ENCODE assay signal across 2 cellular contexts in genomic region chr15:88309363-88309762, GRCh38.
TF ChIP-seq lines count a peak whose summit lies in the region.

No MANE protein-coding gene starts in this region.

TF ChIP-seq in GM23338, 12 proteins besides CTCF, POLR2A, EP300 and RAD21:
- no peak for TF ChIP-seq REST (IDR thresholded peaks at IDR 0.05; ENCODE audit: unreplicated experiment)
- TF ChIP-seq ETS1 (IDR thresholded peaks at IDR 0.05), result no peak
- TF ChIP-seq JUNB (IDR thresholded peaks at IDR 0.05; ENCODE audit: unreplicated experiment), result no peak
- TF ChIP-seq CREB1 (CRISPR knock-in tag; IDR thresholded peaks at IDR 0.05; ENCODE audit: low read depth), result no peak
- TF ChIP-seq ZNF114 (CRISPR knock-in tag; IDR thresholded peaks at IDR 0.05), result no peak

TF ChIP-seq in H1, 55 proteins besides CTCF, POLR2A, EP300 and RAD21:
- no peak for TF ChIP-seq MAFK (IDR thresholded peaks at IDR 0.05; ENCODE audit: low read depth, low read length)
- no peak for TF ChIP-seq BACH1 (IDR thresholded peaks at IDR 0.05; ENCODE audit: low read length)
- no peak for TF ChIP-seq RBBP5 (IDR thresholded peaks at IDR 0.05; ENCODE audit: borderline replicate concordance, low read depth, low read length)
- TF ChIP-seq KDM5A (IDR thresholded peaks at IDR 0.05; ENCODE audit: low read length), result no peak
- no peak for TF ChIP-seq RXRA (IDR thresholded peaks at IDR 0.05; ENCODE audit: insufficient read depth, low read depth, low read length)
- no peak for TF ChIP-seq POU5F1 (IDR thresholded peaks at IDR 0.05; ENCODE audit: low read depth, low read length)
- TF ChIP-seq SIX5 (IDR thresholded peaks at IDR 0.05; ENCODE audit: low read depth, low read length), result no peak
- no peak for TF ChIP-seq KDM4A (IDR thresholded peaks at IDR 0.05; ENCODE audit: low read depth, low read length, severe bottlenecking)
- TF ChIP-seq POLR2AphosphoS5 (IDR thresholded peaks at IDR 0.05; ENCODE audit: low read depth, low read length), result no peak
